ENCODE assay signal across 10 cellular contexts in genomic region chr7:93911242-93911641, GRCh38. TPM values are rescaled to one million over a fixed set of nuclear protein-coding genes. Genes with fewer than 3 reads are reported as not detected.
"Had no signal": no experiment of that assay in that cellular context is flagged by ENCODE, and none has a peak within 500 bp of the region (broad histone marks: within the 10 kb centered on the region; RNA-seq: fewer than 3 reads in every experiment).

No MANE protein-coding gene starts in this region.

RNA-seq across cellular contexts. Expression of gene GNGT1, which starts 4.9 kb away (rescaled TPM):
- total RNA-seq: activated CD4-positive, alpha-beta memory T cell treated with anti-CD3 and anti-CD28 coated beads, Interleukin-2, amount 10 ng/mL, durations not matched to agents 7 days and 5 days; activated CD8-positive, alpha-beta memory T cell treated with anti-CD3 and anti-CD28 coated beads, Interleukin-2, amount 10 ng/mL, durations not matched to agents 7 days and 5 days; ascending aorta; cardiac muscle cell; M059J; OCI-LY7; PC-9; T-helper 1 cell treated with Interleukin-12 subunit alpha and Interleukin-12 subunit beta and Interleukin-4 antibody, amounts not matched to agents 30 ng/mL and 1 ng/mL, for 36 hours; T-helper 2 cell treated with Interferon-gamma antibody and Interleukin-4, amounts not matched to agents 100 ng/mL and 5 ng/mL, for 36 hours had no signal
- polyA plus RNA-seq: cardiac muscle cell had no signal

RNA-seq across cellular contexts. Expression of gene GNG11, which starts 10.3 kb away (rescaled TPM):
- total RNA-seq: activated CD4-positive, alpha-beta memory T cell treated with anti-CD3 and anti-CD28 coated beads, Interleukin-2, amount 10 ng/mL, durations not matched to agents 7 days and 5 days; activated CD8-positive, alpha-beta memory T cell treated with anti-CD3 and anti-CD28 coated beads, Interleukin-2, amount 10 ng/mL, durations not matched to agents 7 days and 5 days; K562; T-helper 1 cell treated with Interleukin-12 subunit alpha and Interleukin-12 subunit beta and Interleukin-4 antibody, amounts not matched to agents 30 ng/mL and 1 ng/mL, for 36 hours; T-helper 2 cell treated with Interferon-gamma antibody and Interleukin-4, amounts not matched to agents 100 ng/mL and 5 ng/mL, for 36 hours had no signal

RNA-seq across cellular contexts. Expression of gene TFPI2, which starts 20.7 kb away (rescaled TPM):
- total RNA-seq: activated CD4-positive, alpha-beta memory T cell treated with anti-CD3 and anti-CD28 coated beads, Interleukin-2, amount 10 ng/mL, durations not matched to agents 7 days and 5 days; ascending aorta; OCI-LY7; T-helper 1 cell treated with Interleukin-12 subunit alpha and Interleukin-12 subunit beta and Interleukin-4 antibody, amounts not matched to agents 30 ng/mL and 1 ng/mL, for 36 hours; T-helper 2 cell treated with Interferon-gamma antibody and Interleukin-4, amounts not matched to agents 100 ng/mL and 5 ng/mL, for 36 hours had no signal
